1 cellular context compared by ENCODE assay signal in genomic region chr3:113695818-113696645, GRCh38.
TF ChIP-seq lines count a peak whose summit lies in the region.

USF3 (minus strand) TSS chr3:113696642; CDS start chr3:113674878, 21,764 bp downstream.

TF ChIP-seq in K562, 482 proteins besides CTCF, POLR2A, EP300 and RAD21 (continued from another document):
- TF ChIP-seq ZNF511 (CRISPR knock-in tag; IDR thresholded peaks at IDR 0.05) (no peak), SUPT5H (IDR thresholded peaks at IDR 0.05) (0 out of 2 replicates have a peak, but pooled peaks have one; percentile 48), ERF (CRISPR knock-in tag; IDR thresholded peaks at IDR 0.05) (0 out of 2 replicates have a peak, but pooled peaks have one; percentile 30), U2AF1 (optimal IDR thresholded peaks at IDR 0.05; ENCODE audit: low read depth, low read length) (no peak), NRF1 (conservative IDR thresholded peaks at IDR 0.05 in 1 of 2, IDR thresholded peaks at IDR 0.05 in 1 of 2) (peak; percentile 64 to 70), CREB5 (CRISPR knock-in tag; IDR thresholded peaks at IDR 0.05) (no peak), CREB3L1 (IDR thresholded peaks at IDR 0.05; ENCODE audit: borderline replicate concordance, low read depth) (no peak), CCNT2 (IDR thresholded peaks at IDR 0.05; ENCODE audit: borderline replicate concordance, extremely low read depth, insufficient read length, low read depth, low read length) (peak; percentile 28), POLR2G (IDR thresholded peaks at IDR 0.05; ENCODE audit: low read depth, low read length) (peak; percentile 81)
